In the genomic region with DNA sequence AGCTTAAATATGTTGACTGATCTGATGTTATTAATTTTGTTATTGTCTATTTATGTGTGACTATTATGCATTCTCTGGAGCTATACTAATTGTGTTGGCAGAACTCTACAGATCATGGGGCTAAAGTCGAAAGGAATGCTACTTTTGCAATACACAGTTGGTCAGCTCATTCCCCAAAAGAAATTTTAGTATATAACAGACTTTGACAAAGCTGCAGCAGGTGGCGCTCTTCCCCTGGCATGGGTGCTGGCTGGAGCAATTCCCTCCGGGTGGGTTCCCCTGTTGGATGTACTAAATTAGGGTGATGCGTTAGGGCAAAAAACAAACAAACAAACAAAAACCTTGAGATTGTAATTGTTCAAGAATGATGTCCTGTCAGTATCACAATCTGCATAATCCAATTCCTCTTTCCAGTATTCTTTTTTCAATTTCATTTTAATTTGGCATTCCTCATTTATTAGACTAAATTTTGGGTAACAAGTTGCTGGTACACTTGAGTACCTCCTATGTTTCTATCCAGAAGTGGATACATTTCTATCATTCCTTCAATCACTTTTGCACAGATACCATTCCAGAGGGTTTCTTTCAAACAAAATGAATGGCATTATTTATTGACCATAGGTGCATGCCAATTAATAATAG, we compare ENCODE assay signal across 9 cellular contexts.
DNase-seq lines count a peak whose midpoint lies in the region; ATAC-seq and TF ChIP-seq lines count a peak whose summit lies in the region.
"Had no signal": no experiment of that assay in that cellular context is flagged by ENCODE, and none has a peak within 500 bp of the region (broad histone marks: within the 10 kb centered on the region; RNA-seq: fewer than 3 reads in every experiment).

No MANE protein-coding gene starts in this region.

- no peaks in the 10 kb centered on the region for H3K36me3 Mint-ChIP-seq in activated CD4-positive, alpha-beta memory T cell treated with anti-CD3 and anti-CD28 coated beads for 36 hours

- no peak overlapping the region for H3K4me3 Mint-ChIP-seq in activated CD4-positive, alpha-beta memory T cell treated with anti-CD3 and anti-CD28 coated beads for 36 hours

- no peaks in the 10 kb centered on the region for H3K9me3 Mint-ChIP-seq in activated CD4-positive, alpha-beta memory T cell treated with anti-CD3 and anti-CD28 coated beads for 36 hours

- peaks cover 2% of the 10 kb centered on the region for H3K27me3 Mint-ChIP-seq in activated CD4-positive, alpha-beta memory T cell treated with anti-CD3 and anti-CD28 coated beads for 36 hours

- no peak for TF ChIP-seq EP300 in transverse colon (IDR thresholded peaks at IDR 0.05; ENCODE audit: low read depth)

- H3K4me1 Mint-ChIP-seq in activated CD4-positive, alpha-beta memory T cell treated with anti-CD3 and anti-CD28 coated beads for 36 hours (ENCODE audit: low read depth), result no peaks in the 10 kb centered on the region

- peak; percentile 43 to 55 (median 51) for TF ChIP-seq CTCF in transverse colon (IDR thresholded peaks at IDR 0.05)

- intact Hi-C loops in activated CD4-positive, alpha-beta memory T cell treated with anti-CD3 and anti-CD28 coated beads for 36 hours (cut with micrococcal nuclease), result no loop called here
- intact Hi-C loops in transverse colon (cut with DNase I; ENCODE audit: low total_unique reads), result no loop called here

- CTCF ChIA-PET in activated CD4-positive, alpha-beta memory T cell treated with anti-CD3 and anti-CD28 coated beads for 36 hours (lab: Charles Lee), result interaction anchor here (0.8 to 2.1 kb wide), 8 partner anchors 8 to 737 kb away, joined by 3 to 17 read pairs (median 4); no protein-coding TSS in a partner anchor

- no peak overlapping the region for H3K27ac Mint-ChIP-seq in activated CD4-positive, alpha-beta memory T cell treated with anti-CD3 and anti-CD28 coated beads for 36 hours

- H3K27me3 ChIP-seq in transverse colon, result no peaks in the 10 kb centered on the region
- H3K27me3 ChIP-seq: BLaER1 had no signal

- ATAC-seq in GM21723 (IDR thresholded peaks at IDR 0.05; ENCODE audit: unreplicated experiment) (peak; percentile 82), GM21529 (IDR thresholded peaks at IDR 0.05; ENCODE audit: unreplicated experiment) (no peak)

- POLR2A ChIA-PET in activated CD4-positive, alpha-beta memory T cell treated with anti-CD3 and anti-CD28 coated beads for 36 hours (lab: Charles Lee), result no interaction called here

- in situ Hi-C loops in transverse colon (cut with MboI; ENCODE audit: low pct_ligation_motif_present in 1 of 4, low pct_unique_long_range_greater_than_20kb in 1 of 4, low sequenced_read_pairs in 3 of 4), result no loop called here

- no peak overlapping the region for H3K27ac ChIP-seq in transverse colon
- H3K27ac ChIP-seq: BLaER1 had no signal

- 0 to 6% methylated on average over 4 of the region's 4 CpGs for WGBS in transverse colon (ENCODE audit: low coverage in 1 of 2), 2 donors

- no peak for TF ChIP-seq POLR2A in transverse colon (IDR thresholded peaks at IDR 0.05)

- H3K4me3 ChIP-seq in transverse colon, result no peak overlapping the region
- H3K4me3 ChIP-seq: BLaER1 had no signal

- peak; percentile 47 for DNase-seq in DMS53 (lab: John Stamatoyannopoulos, UW)
- DNase-seq in DMS53 treated with DMSO at 0.1 percent for 48 hours (lab: John Stamatoyannopoulos, UW; ENCODE audit: unreplicated experiment), result no peak
- DNase-seq in NCI-H1694 (lab: John Stamatoyannopoulos, UW), result peak; percentile 63
- DNase-seq in activated CD4-positive, alpha-beta memory T cell treated with anti-CD3 and anti-CD28 coated beads for 36 hours, result peak; percentile 41
- peak; percentile 4 for DNase-seq in hepatic stellate cell (ENCODE audit: low spot score)
- DNase-seq in transverse colon, result peak; percentile 21

- no peaks in the 10 kb centered on the region for H3K36me3 ChIP-seq in transverse colon
- H3K36me3 ChIP-seq: BLaER1 had no signal

- no peaks in the 10 kb centered on the region for H3K9me3 ChIP-seq in transverse colon
- H3K9me3 ChIP-seq: BLaER1 had no signal

- no peaks in the 10 kb centered on the region for H3K4me1 ChIP-seq in transverse colon
- H3K4me1 ChIP-seq: BLaER1 had no signal
